In genomic region chr13:25587581-25587980, GRCh38 we compare ENCODE assay signal across 8 cellular contexts.
"Had no signal": no experiment of that assay in that cellular context is flagged by ENCODE, and none has a peak within 500 bp of the region (broad histone marks: within the 10 kb centered on the region; RNA-seq: fewer than 3 reads in every experiment).

No MANE protein-coding gene starts in this region.

- H3K36me3 ChIP-seq: HAP-1 had no signal

- H3K9me3 ChIP-seq: HAP-1 had no signal

- H3K27ac ChIP-seq: HL-60 had no signal

- H3K4me3 ChIP-seq: HAP-1 had no signal

- DNase-seq: GOT3, H7, HFFc6, KBM-7 had no signal

- ATAC-seq: HCT116, HepG2 had no signal

- FAIRE-seq: HepG2 had no signal
